18 cellular contexts compared by ENCODE assay signal in the genomic region with DNA sequence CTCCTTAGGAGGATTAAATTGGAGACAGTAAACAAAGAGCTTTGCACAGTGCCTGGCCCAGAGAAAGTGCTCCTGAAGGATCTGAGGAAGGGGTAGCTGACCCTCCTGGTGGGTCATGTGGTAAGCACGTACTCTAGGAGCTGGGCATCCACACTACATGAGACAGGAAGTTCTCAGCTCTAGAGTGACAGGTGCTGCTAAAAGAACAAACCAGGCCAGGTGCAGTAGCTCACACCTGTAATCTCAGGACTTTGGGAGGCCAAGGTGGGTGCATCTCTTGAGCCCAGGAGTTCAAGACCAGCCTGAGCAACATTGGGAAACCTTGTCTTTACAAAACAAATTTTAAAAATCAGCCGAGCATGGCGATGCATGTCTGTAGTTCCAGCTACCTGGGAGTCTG. TPM values are rescaled to one million over a fixed set of nuclear protein-coding genes. Genes with fewer than 3 reads are reported as not detected.
"Had no signal": no experiment of that assay in that cellular context is flagged by ENCODE, and none has a peak within 500 bp of the region (broad histone marks: within the 10 kb centered on the region; RNA-seq: fewer than 3 reads in every experiment).

No MANE protein-coding gene starts in this region.

- H3K27me3 ChIP-seq: spleen, transverse colon had no signal

- DNase-seq: activated CD4-positive, alpha-beta T cell treated with anti-CD3 and anti-CD28 coated beads, Interleukin-2, amount 50 U/mL, for 4 hours; activated CD8-positive, alpha-beta memory T cell treated with anti-CD3 and anti-CD28 coated beads, Interleukin-2, amount 50 U/mL, for 4 hours; activated naive CD4-positive, alpha-beta T cell treated with anti-CD3 and anti-CD28 coated beads, Interleukin-2, amount 10 ng/mL, durations not matched to agents 7 days and 5 days; central memory CD4-positive, alpha-beta T cell; effector memory CD8-positive, alpha-beta T cell; mammary epithelial cell; naive thymus-derived CD4-positive, alpha-beta T cell; spleen; stimulated activated CD4-positive, alpha-beta T cell treated with anti-CD3 and anti-CD28 coated beads, Interleukin-1b, Interleukin-23, amount 100 ng/mL, for 48 hours; transverse colon had no signal

- H3K9me3 ChIP-seq: spleen, transverse colon had no signal

- H3K4me3 ChIP-seq: spleen, transverse colon had no signal

- ATAC-seq: activated CD4-positive, CD25-positive, alpha-beta regulatory T cell treated with anti-CD3 and anti-CD28 coated beads, Interleukin-2, amount 50 U/mL, for 24 hours; effector memory CD8-positive, alpha-beta T cell; naive thymus-derived CD4-positive, alpha-beta T cell; sciatic nerve; stimulated activated memory B cell treated with anti-CD40 and anti-IgM and Interleukin-4, amounts not matched to agents 10 μg/mL and 1 μg/mL and 100 μg/mL, for 72 hours had no signal

- H3K36me3 ChIP-seq: transverse colon had no signal

- H3K27ac ChIP-seq: epithelial cell of prostate, spleen, transverse colon had no signal

RNA-seq across cellular contexts. Expression of a gene that starts 35.0 kb away (rescaled TPM):
- total RNA-seq: activated T-helper 1 cell treated with anti-CD3 and anti-CD28 coated beads, Interleukin-12 subunit alpha, Interleukin-12 subunit beta, Interleukin-2, Interleukin-4 antibody, amounts not matched to agents 30 ng/mL and 10 ng/mL and 1 ng/mL, durations not matched to agents 14 hours and 24 hours and 36 hours; glomerular endothelial cell; mammary epithelial cell; naive thymus-derived CD4-positive, alpha-beta T cell; sciatic nerve; spleen; subcutaneous adipose tissue; T-helper 2 cell treated with Interferon-gamma antibody and Interleukin-4, amounts not matched to agents 100 ng/mL and 5 ng/mL, for 36 hours; transverse colon had no signal
- polyA plus RNA-seq: mammary epithelial cell, spleen had no signal

RNA-seq across cellular contexts. Expression of a gene that starts 42.0 kb away (rescaled TPM):
- total RNA-seq: activated T-helper 1 cell treated with anti-CD3 and anti-CD28 coated beads, Interleukin-12 subunit alpha, Interleukin-12 subunit beta, Interleukin-2, Interleukin-4 antibody, amounts not matched to agents 30 ng/mL and 10 ng/mL and 1 ng/mL, durations not matched to agents 14 hours and 24 hours and 36 hours had no signal
